ENCODE assay signal across 31 cellular contexts in genomic region chr7:158544708-158545107, GRCh38. TPM values are rescaled to one million over a fixed set of nuclear protein-coding genes. Genes with fewer than 3 reads are reported as not detected.
"Had no signal": no experiment of that assay in that cellular context is flagged by ENCODE, and none has a peak within 500 bp of the region (broad histone marks: within the 10 kb centered on the region; RNA-seq: fewer than 3 reads in every experiment).

No MANE protein-coding gene starts in this region.

- H3K36me3 ChIP-seq: ascending aorta, cardiac muscle cell, WERI-Rb-1 had no signal

- FAIRE-seq: bronchial epithelial cell had no signal

- H3K9me3 ChIP-seq: ascending aorta had no signal

- H3K27me3 ChIP-seq: ascending aorta, cardiac muscle cell had no signal

- DNase-seq: activated CD4-positive, alpha-beta memory T cell treated with anti-CD3 and anti-CD28 coated beads, Interleukin-2, amount 10 ng/mL, durations not matched to agents 7 days and 5 days; activated CD4-positive, alpha-beta T cell treated with anti-CD3 and anti-CD28 coated beads for 1 hour; activated CD4-positive, alpha-beta T cell treated with anti-CD3 and anti-CD28 coated beads for 36 hours; activated CD4-positive, alpha-beta T cell treated with anti-CD3 and anti-CD28 coated beads for 48 hours; activated CD4-positive, alpha-beta T cell treated with anti-CD3 and anti-CD28 coated beads, Interleukin-2, amount 10 ng/mL, durations not matched to agents 7 days and 5 days; activated CD4-positive, alpha-beta T cell treated with anti-CD3 and anti-CD28 coated beads, Interleukin-2, amount 50 U/mL, for 48 hours; activated CD4-positive, CD25-positive, alpha-beta regulatory T cell; activated CD8-positive, alpha-beta memory T cell treated with anti-CD3 and anti-CD28 coated beads for 24 hours; activated CD8-positive, alpha-beta memory T cell treated with anti-CD3 and anti-CD28 coated beads, Interleukin-2, amount 10 ng/mL, durations not matched to agents 7 days and 5 days; activated CD8-positive, alpha-beta memory T cell treated with anti-CD3 and anti-CD28 coated beads, Interleukin-2, amount 50 U/mL, for 48 hours; activated CD8-positive, alpha-beta T cell treated with anti-CD3 and anti-CD28 coated beads, Interleukin-2, amount 10 ng/mL, durations not matched to agents 7 days and 5 days; activated effector memory CD4-positive, alpha-beta T cell treated with Interleukin-2 at 50 U/mL for 16 hours; activated gamma-delta T cell; activated naive CD4-positive, alpha-beta T cell treated with anti-CD3 and anti-CD28 coated beads, Interleukin-2, amount 10 ng/mL, durations not matched to agents 7 days and 5 days; activated naive CD4-positive, alpha-beta T cell treated with Interleukin-2 at 50 U/mL for 16 hours; activated naive CD8-positive, alpha-beta T cell treated with anti-CD3 and anti-CD28 coated beads, Interleukin-2, amount 10 ng/mL, durations not matched to agents 7 days and 5 days; activated naive CD8-positive, alpha-beta T cell treated with anti-CD3 and anti-CD28 coated beads, Interleukin-2, amount 50 U/mL, for 24 hours; activated T-cell treated with anti-CD3 and anti-CD28 coated beads, Interleukin-2, amount 50 U/mL, for 24 hours; activated T-cell treated with anti-CD3 and anti-CD28 coated beads, Interleukin-2, amount 50 U/mL, for 48 hours; amygdala; anterior cingulate cortex; cerebellar nuclear complex; T-helper 1 cell; T-helper 2 cell; T-helper 9 cell; WERI-Rb-1 had no signal

- H3K4me1 ChIP-seq: ascending aorta had no signal

- ATAC-seq: activated CD4-positive, alpha-beta T cell treated with anti-CD3 and anti-CD28 coated beads for 36 hours; activated CD4-positive, CD25-positive, alpha-beta regulatory T cell treated with anti-CD3 and anti-CD28 coated beads, Interleukin-2, amount 50 U/mL, for 24 hours; activated CD8-positive, alpha-beta memory T cell treated with anti-CD3 and anti-CD28 coated beads, Interleukin-2, amount 10 ng/mL, durations not matched to agents 7 days and 5 days; activated CD8-positive, alpha-beta T cell treated with anti-CD3 and anti-CD28 coated beads, Interleukin-2, amount 10 ng/mL, durations not matched to agents 7 days and 5 days; activated naive CD8-positive, alpha-beta T cell treated with anti-CD3 and anti-CD28 coated beads, Interleukin-2, amount 50 U/mL, for 24 hours; WTC11 had no signal

- H3K4me3 ChIP-seq: ascending aorta, cardiac muscle cell had no signal

- H3K27ac ChIP-seq: ascending aorta, cardiac muscle cell, WERI-Rb-1 had no signal

RNA-seq across cellular contexts. Expression of gene PTPRN2, which starts 42.9 kb away (rescaled TPM):
- total RNA-seq: cardiac muscle cell had no signal
